Comparison of ENCODE assay signal across 1 cellular context in the genomic region with DNA sequence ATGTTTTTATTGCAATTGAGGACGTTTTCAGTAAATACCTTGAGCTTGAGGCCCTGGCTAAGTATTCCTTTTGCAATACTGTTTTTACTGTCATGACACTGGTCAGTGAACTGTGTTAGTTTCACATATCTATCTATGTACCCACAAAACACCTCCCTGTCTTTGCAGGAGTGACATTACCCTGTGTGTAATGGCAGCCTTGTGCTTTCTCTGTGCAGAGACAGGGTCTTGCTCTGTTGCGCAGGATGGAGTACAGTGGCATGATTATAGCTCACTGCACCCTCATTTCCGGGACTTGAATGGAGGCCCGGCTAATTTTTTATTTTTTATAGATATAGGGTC.
TF ChIP-seq lines count a peak whose summit lies in the region.

No MANE protein-coding gene starts in this region.

TF ChIP-seq in H1, 55 proteins besides CTCF, POLR2A, EP300 and RAD21:
- no peak for TF ChIP-seq YY1 (IDR thresholded peaks at IDR 0.05; ENCODE audit: low read depth, low read length)
- no peak for TF ChIP-seq POU5F1 (IDR thresholded peaks at IDR 0.05; ENCODE audit: low read depth, low read length)
- TF ChIP-seq SP2 (IDR thresholded peaks at IDR 0.05; ENCODE audit: low read length), result no peak
- TF ChIP-seq SIN3A (conservative IDR thresholded peaks at IDR 0.05 in 1 of 2, IDR thresholded peaks at IDR 0.05 in 1 of 2; ENCODE audit: low read depth in 1 of 2, low read length in 2 of 2), result no peak
- no peak for TF ChIP-seq SRF (IDR thresholded peaks at IDR 0.05; ENCODE audit: low read depth, low read length)
TF ChIP-seq in H1: peak in this region for 0.
